13 cellular contexts compared by ENCODE assay signal in the genomic region with DNA sequence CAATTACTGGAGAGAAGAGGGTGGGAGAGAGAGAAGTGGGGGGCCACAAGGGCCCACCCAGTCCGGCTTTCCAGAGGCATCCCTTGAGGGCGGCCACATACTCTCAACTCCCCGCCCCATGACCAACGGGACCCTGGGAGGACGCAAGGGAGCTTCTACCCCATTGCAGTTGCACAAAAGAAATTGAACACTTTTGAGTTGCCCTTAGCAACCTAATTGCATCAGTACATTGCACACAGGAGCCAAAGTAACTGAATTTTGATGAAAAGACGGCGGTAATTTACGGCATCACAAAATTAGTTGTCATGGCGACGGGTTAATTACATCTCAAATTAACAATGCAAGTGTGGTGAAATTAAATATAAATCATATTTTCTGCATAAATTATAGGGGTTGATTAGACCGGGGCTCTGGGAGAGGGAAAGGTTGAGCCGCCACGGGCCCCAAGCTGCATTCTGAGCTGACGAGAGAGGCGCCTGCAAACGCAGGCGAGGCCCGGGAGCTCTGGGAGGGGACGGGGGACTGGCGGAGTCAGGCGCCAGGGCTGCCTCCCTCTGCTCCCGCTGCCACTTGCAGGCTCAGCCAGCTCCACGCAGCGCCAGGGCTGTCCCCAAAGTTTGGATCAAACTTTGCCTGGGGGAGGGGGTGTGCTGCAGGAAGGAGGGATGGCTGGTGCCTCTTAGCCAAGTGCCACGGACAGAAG.
DNase-seq lines count a peak whose midpoint lies in the region; ATAC-seq and TF ChIP-seq lines count a peak whose summit lies in the region.
"Had no signal": no experiment of that assay in that cellular context is flagged by ENCODE, and none has a peak within 500 bp of the region (broad histone marks: within the 10 kb centered on the region; RNA-seq: fewer than 3 reads in every experiment).

No MANE protein-coding gene starts in this region.

- no peaks in the 10 kb centered on the region for H3K9me3 Mint-ChIP-seq in stimulated activated effector memory CD8-positive, alpha-beta T cell treated with anti-CD3 and anti-CD28 coated beads, Interleukin-12 subunit alpha, Interleukin-12 subunit beta, amount 100 ng/mL, for 72 hours
- H3K9me3 Mint-ChIP-seq: activated naive CD8-positive, alpha-beta T cell treated with anti-CD3 and anti-CD28 coated beads for 36 hours had no signal

- peak overlapping the region; percentile 35 for H3K27ac Mint-ChIP-seq in stimulated activated effector memory CD8-positive, alpha-beta T cell treated with anti-CD3 and anti-CD28 coated beads, Interleukin-12 subunit alpha, Interleukin-12 subunit beta, amount 100 ng/mL, for 72 hours
- H3K27ac Mint-ChIP-seq: activated naive CD8-positive, alpha-beta T cell treated with anti-CD3 and anti-CD28 coated beads for 36 hours had no signal

- no peaks in the 10 kb centered on the region for H3K36me3 Mint-ChIP-seq in stimulated activated effector memory CD8-positive, alpha-beta T cell treated with anti-CD3 and anti-CD28 coated beads, Interleukin-12 subunit alpha, Interleukin-12 subunit beta, amount 100 ng/mL, for 72 hours
- H3K36me3 Mint-ChIP-seq: activated naive CD8-positive, alpha-beta T cell treated with anti-CD3 and anti-CD28 coated beads for 36 hours had no signal

- peaks cover 6% of the 10 kb centered on the region for H3K4me1 Mint-ChIP-seq in stimulated activated effector memory CD8-positive, alpha-beta T cell treated with anti-CD3 and anti-CD28 coated beads, Interleukin-12 subunit alpha, Interleukin-12 subunit beta, amount 100 ng/mL, for 72 hours

- TF ChIP-seq CTCF in GM20000 (IDR thresholded peaks at IDR 0.05; ENCODE audit: extremely low read depth, missing control alignments): no peak

- H3K4me3 Mint-ChIP-seq in stimulated activated effector memory CD8-positive, alpha-beta T cell treated with anti-CD3 and anti-CD28 coated beads, Interleukin-12 subunit alpha, Interleukin-12 subunit beta, amount 100 ng/mL, for 72 hours: no peak overlapping the region
- H3K4me3 Mint-ChIP-seq: activated naive CD8-positive, alpha-beta T cell treated with anti-CD3 and anti-CD28 coated beads for 36 hours had no signal

- no peak for ATAC-seq in stimulated activated effector memory CD8-positive, alpha-beta T cell treated with anti-CD3 and anti-CD28 coated beads, Interleukin-12 subunit alpha, Interleukin-12 subunit beta, amount 100 ng/mL, for 72 hours
- ATAC-seq in HG03342 (IDR thresholded peaks at IDR 0.05; ENCODE audit: unreplicated experiment) (no peak), GM19455 (IDR thresholded peaks at IDR 0.05; ENCODE audit: unreplicated experiment) (no peak)
- ATAC-seq: A549, foreskin keratinocyte had no signal

- DNase-seq in NCI-H1417 (lab: John Stamatoyannopoulos, UW): peak; percentile 43 to 84 (median 81)
- DNase-seq in NCI-H1417 treated with DMSO at 0.1 percent for 48 hours (lab: John Stamatoyannopoulos, UW): no peak
- DNase-seq in SK-N-DZ (ENCODE audit: low spot score): peak; percentile 45
- DNase-seq in hippocampal formation (lab: John Stamatoyannopoulos, UW): peak; percentile 6 to 42
- no peak for DNase-seq in stimulated activated effector memory CD8-positive, alpha-beta T cell treated with anti-CD3 and anti-CD28 coated beads, Interleukin-12 subunit alpha, Interleukin-12 subunit beta, amount 100 ng/mL, for 72 hours (ENCODE audit: low spot score in 2 of 2)
- no peak for DNase-seq in GM20000 (ENCODE audit: low spot score)
- DNase-seq: activated naive CD8-positive, alpha-beta T cell treated with anti-CD3 and anti-CD28 coated beads for 36 hours; dermis blood vessel endothelial cell; foreskin keratinocyte; NCI-H1048 had no signal

Comparison
In these comparisons a context has a peak if more than half of its experiments do, and no peak if none do; other contexts are left out.
1. DNase-seq: peak in NCI-H1417 (3 of 3), SK-N-DZ (single experiment) and hippocampal formation (2 of 2); none in NCI-H1417 treated with DMSO at 0.1 percent for 48 hours (single experiment), stimulated activated effector memory CD8-positive, alpha-beta T cell treated with anti-CD3 and anti-CD28 coated beads, Interleukin-12 subunit alpha, Interleukin-12 subunit beta, amount 100 ng/mL, for 72 hours (0 of 2) and GM20000 (single experiment).